9 cellular contexts compared by ENCODE assay signal in the genomic region with DNA sequence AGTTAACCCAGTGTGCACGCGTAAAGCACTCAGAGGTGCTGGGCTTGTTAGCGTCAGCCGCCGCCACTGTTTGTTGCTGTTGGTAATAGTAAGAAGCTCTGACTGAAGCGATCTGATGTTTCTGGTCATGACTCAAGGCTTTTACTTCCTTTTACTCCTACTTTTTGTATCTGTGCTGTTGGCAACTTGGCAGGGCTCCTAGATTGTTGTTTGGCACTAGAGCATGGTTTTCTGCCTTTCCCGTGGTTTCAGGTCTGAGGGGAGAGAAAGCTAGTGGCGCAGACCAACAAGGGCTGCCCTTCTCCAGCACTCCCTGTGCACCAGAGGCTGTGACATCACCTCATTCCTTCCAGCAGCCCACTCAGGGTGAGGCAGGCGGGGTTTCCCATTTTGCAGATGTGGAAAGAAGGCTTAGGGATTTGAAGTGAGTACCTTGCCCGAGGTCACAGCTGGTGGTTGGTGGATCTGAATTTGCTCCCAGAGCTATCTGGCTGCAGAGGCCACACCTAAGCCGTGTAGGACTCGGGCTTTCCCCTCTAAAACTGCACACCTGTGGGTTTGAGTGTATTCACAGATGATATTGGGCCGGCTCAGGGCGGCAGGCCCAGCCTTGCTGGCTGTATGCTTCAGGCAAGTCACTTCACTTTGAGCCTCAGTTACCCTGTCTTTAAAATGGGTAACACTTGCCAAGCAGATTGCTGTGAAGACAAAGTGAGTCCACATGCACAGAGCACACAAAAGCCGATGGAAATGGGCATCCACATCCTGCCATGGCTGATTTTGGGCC. TPM values are rescaled to one million over a fixed set of nuclear protein-coding genes. Genes with fewer than 3 reads are reported as not detected.
DNase-seq lines count a peak whose midpoint lies in the region; ATAC-seq, FAIRE-seq and TF ChIP-seq lines count a peak whose summit lies in the region.
"Had no signal": no experiment of that assay in that cellular context is flagged by ENCODE, and none has a peak within 500 bp of the region (broad histone marks: within the 10 kb centered on the region; RNA-seq: fewer than 3 reads in every experiment).

No MANE protein-coding gene starts in this region.

- peak; percentile 44 for FAIRE-seq in RCC 7860 (lab: Jason Lieb, UNC)

- intact Hi-C loops in left lung (cut with DNase I): loop anchor here in 1 of 2 donors (10.0 kb wide), 1 partner anchor 87 kb away; the partner anchor contains the start of gene TBC1D14

- peaks cover 3 to 26% of the 10 kb centered on the region in 2 donors for H3K4me1 ChIP-seq in esophagus (ENCODE audit: control insufficient read depth in 2 of 2, insufficient read depth in 2 of 2, low read length in 1 of 2)
- peaks cover 22% of the 10 kb centered on the region for H3K4me1 ChIP-seq in effector memory CD4-positive, alpha-beta T cell (ENCODE audit: control insufficient read depth, insufficient read depth, low read length, poor library complexity, severe bottlenecking)
- peaks cover 4 to 58% of the 10 kb centered on the region in 2 donors for H3K4me1 ChIP-seq in left lung

- no peak overlapping the region for H3K4me3 ChIP-seq in esophagus (ENCODE audit: low read depth in 1 of 2, low read length in 2 of 2)
- no peak overlapping the region for H3K4me3 ChIP-seq in retinal pigment epithelial cell (ENCODE audit: low read length)
- H3K4me3 ChIP-seq in effector memory CD4-positive, alpha-beta T cell (ENCODE audit: insufficient read depth, low read depth, low read length, poor library complexity, severe bottlenecking): no peak overlapping the region
- no peak overlapping the region for H3K4me3 ChIP-seq in left lung

- H3K27ac ChIP-seq in esophagus (ENCODE audit: low read depth in 2 of 2, low read length in 1 of 2) (peak overlapping the region; percentile 89 to 97), left lung (peak overlapping the region in 1 of 2 donors; percentile 64)
- no peak overlapping the region for H3K27ac ChIP-seq in effector memory CD4-positive, alpha-beta T cell (ENCODE audit: insufficient read depth, low read length, poor library complexity, severe bottlenecking)

- TF ChIP-seq CTCF in retinal pigment epithelial cell (conservative IDR thresholded peaks at IDR 0.05; ENCODE audit: low read depth, low read length) (no peak), left lung (IDR thresholded peaks at IDR 0.05) (no peak)

- 38 to 50% methylated on average over 15 of the region's 15 CpGs for WGBS in esophagus, 2 donors

- peaks cover 0 to 1% of the 10 kb centered on the region in 2 donors for H3K36me3 ChIP-seq in esophagus (ENCODE audit: control insufficient read depth in 2 of 2, insufficient read depth in 2 of 2, low read length in 1 of 2)
- H3K36me3 ChIP-seq in effector memory CD4-positive, alpha-beta T cell (ENCODE audit: control insufficient read depth, insufficient read depth, low read length): peaks cover 28% of the 10 kb centered on the region
- H3K36me3 ChIP-seq in left lung: peaks cover 0 to 36% of the 10 kb centered on the region in 2 donors

- ATAC-seq in HG03139 (IDR thresholded peaks at IDR 0.05; ENCODE audit: unreplicated experiment) (no peak), left lung (no peak)

- peak; percentile 79 for DNase-seq in GM03348 (ENCODE audit: low spot score)
- peak; percentile 73 for DNase-seq in RCC 7860 (ENCODE audit: low spot score)
- DNase-seq in retinal pigment epithelial cell (ENCODE audit: low read depth): peak; percentile 88
- DNase-seq in effector memory CD4-positive, alpha-beta T cell: no peak
- DNase-seq in cerebellum (ENCODE audit: low spot score): no peak
- DNase-seq in left lung: no peak
- DNase-seq: NCI-H187 had no signal

- H3K27me3 ChIP-seq in esophagus (ENCODE audit: control insufficient read depth in 1 of 2, insufficient read depth in 2 of 2, low read length in 2 of 2) (no peaks in the 10 kb centered on the region), left lung (no peaks in the 10 kb centered on the region)
- no peaks in the 10 kb centered on the region for H3K27me3 ChIP-seq in effector memory CD4-positive, alpha-beta T cell (replicated peaks; ENCODE audit: control insufficient read depth, insufficient read depth, low read length, poor library complexity, severe bottlenecking)

- H3K9me3 ChIP-seq in esophagus (ENCODE audit: control insufficient read depth in 2 of 2, insufficient read depth in 1 of 2, low read depth in 1 of 2, low read length in 1 of 2) (no peaks in the 10 kb centered on the region), left lung (no peaks in the 10 kb centered on the region)
- H3K9me3 ChIP-seq in effector memory CD4-positive, alpha-beta T cell (ENCODE audit: control insufficient read depth, low read length): no peaks in the 10 kb centered on the region

RNA-seq across cellular contexts. Expression of gene TADA2B, which starts 51.2 kb away (rescaled TPM):
- polyA plus RNA-seq in esophagus: 1 to 10 TPM; 8.4 to 8.5 TPM
- total RNA-seq in cerebellum (15.8 TPM), left lung (10 to 100 TPM; 19.4 to 20.1 TPM)

Comparison
In these comparisons a context has a peak if more than half of its experiments do, and no peak if none do; other contexts are left out.
1. DNase-seq: peak in GM03348 (single experiment), RCC 7860 (single experiment) and retinal pigment epithelial cell (single experiment); none in effector memory CD4-positive, alpha-beta T cell (0 of 3), cerebellum (single experiment) and left lung (0 of 2).